20 cellular contexts compared by ENCODE assay signal in the genomic region with DNA sequence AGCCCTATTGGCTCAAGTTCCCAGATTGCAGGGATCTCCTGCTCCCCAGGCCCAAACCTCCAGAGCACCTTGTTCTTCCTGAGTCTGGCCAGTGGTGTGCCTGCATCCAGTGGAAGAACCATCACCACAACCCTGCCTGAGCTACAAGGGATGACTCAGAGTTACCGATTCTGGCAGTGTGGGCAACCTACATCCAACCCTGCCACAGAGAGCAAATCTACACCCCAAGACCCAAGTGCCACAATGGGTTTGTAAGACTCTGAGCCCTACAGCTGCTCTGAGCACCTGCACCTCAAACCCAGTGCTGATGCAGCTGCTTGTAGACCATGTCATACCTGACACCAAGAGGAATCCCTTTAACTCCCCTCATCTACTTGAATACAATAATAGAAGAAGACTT.
"Had no signal": no experiment of that assay in that cellular context is flagged by ENCODE, and none has a peak within 500 bp of the region (broad histone marks: within the 10 kb centered on the region; RNA-seq: fewer than 3 reads in every experiment).

No MANE protein-coding gene starts in this region.

- H3K9me3 ChIP-seq: adrenal gland, ascending aorta, neutrophil, pancreas, tibial artery had no signal

- H3K27ac ChIP-seq: adrenal gland, ascending aorta, brain microvascular endothelial cell, neutrophil, pancreas, tibial artery had no signal

- H3K4me1 ChIP-seq: adrenal gland, ascending aorta, pancreas had no signal

- H3K9me3 Mint-ChIP-seq: dendritic cell treated with granulocyte-macrophage colony-stimulating factor and Interleukin-4, amounts not matched to agents 40 ng/mL and 50 ng/mL, for 4 days; natural killer cell treated with Interleukin-12 subunit alpha and Interleukin-12 subunit beta and Interleukin-15 and Interleukin-18, amount 100 ng/mL, for 72 hours; stimulated activated naive CD8-positive, alpha-beta T cell treated with anti-CD3 and anti-CD28 coated beads, Interleukin-15, Interleukin-2, amounts not matched to agents 100 ng/mL and 50 ng/mL, for 24 hours; T-helper 2 cell treated with Interferon-gamma antibody and Interleukin-4, amounts not matched to agents 5 μg/mL and 100 μg/mL, for 36 hours had no signal

- DNase-seq: activated CD4-positive, alpha-beta T cell treated with anti-CD3 and anti-CD28 coated beads, Interleukin-2, amount 50 U/mL, for 4 hours; activated gamma-delta T cell treated with Interleukin-2 at 50 U/mL for 16 hours; adrenal gland; brain microvascular endothelial cell; caudate nucleus; effector CD4-positive, alpha-beta T cell; foreskin fibroblast; pancreas; stimulated activated CD4-positive, alpha-beta T cell treated with anti-CD3 and anti-CD28 coated beads, Interleukin-4, amount 100 ng/mL, for 24 hours; T-cell; tibial artery had no signal

- ATAC-seq: natural killer cell treated with Interleukin-12 subunit alpha and Interleukin-12 subunit beta and Interleukin-15 and Interleukin-18, amount 100 ng/mL, for 72 hours; pancreas; right cardiac atrium; T-cell had no signal

- H3K27me3 ChIP-seq: adrenal gland, ascending aorta, brain microvascular endothelial cell, neutrophil, pancreas, tibial artery had no signal

- H3K4me1 Mint-ChIP-seq: activated naive CD4-positive, alpha-beta T cell treated with anti-CD3 and anti-CD28 coated beads, Interleukin-2, amount 50 U/mL, for 24 hours; T-cell had no signal

- H3K27ac Mint-ChIP-seq: activated naive CD4-positive, alpha-beta T cell treated with anti-CD3 and anti-CD28 coated beads, Interleukin-2, amount 50 U/mL, for 24 hours; dendritic cell treated with granulocyte-macrophage colony-stimulating factor and Interleukin-4, amounts not matched to agents 40 ng/mL and 50 ng/mL, for 4 days; natural killer cell treated with Interleukin-12 subunit alpha and Interleukin-12 subunit beta and Interleukin-15 and Interleukin-18, amount 100 ng/mL, for 72 hours; stimulated activated naive CD8-positive, alpha-beta T cell treated with anti-CD3 and anti-CD28 coated beads, Interleukin-15, Interleukin-2, amounts not matched to agents 100 ng/mL and 50 ng/mL, for 24 hours; T-cell; T-helper 2 cell treated with Interferon-gamma antibody and Interleukin-4, amounts not matched to agents 5 μg/mL and 100 μg/mL, for 36 hours had no signal

- H3K36me3 Mint-ChIP-seq: natural killer cell treated with Interleukin-12 subunit alpha and Interleukin-12 subunit beta and Interleukin-15 and Interleukin-18, amount 100 ng/mL, for 72 hours had no signal

- H3K27me3 Mint-ChIP-seq: dendritic cell treated with granulocyte-macrophage colony-stimulating factor and Interleukin-4, amounts not matched to agents 40 ng/mL and 50 ng/mL, for 4 days had no signal

- H3K4me3 ChIP-seq: adrenal gland, ascending aorta, lung, pancreas, tibial artery had no signal

- H3K4me3 Mint-ChIP-seq: activated naive CD4-positive, alpha-beta T cell treated with anti-CD3 and anti-CD28 coated beads, Interleukin-2, amount 50 U/mL, for 24 hours; dendritic cell treated with granulocyte-macrophage colony-stimulating factor and Interleukin-4, amounts not matched to agents 40 ng/mL and 50 ng/mL, for 4 days; natural killer cell treated with Interleukin-12 subunit alpha and Interleukin-12 subunit beta and Interleukin-15 and Interleukin-18, amount 100 ng/mL, for 72 hours; stimulated activated naive CD8-positive, alpha-beta T cell treated with anti-CD3 and anti-CD28 coated beads, Interleukin-15, Interleukin-2, amounts not matched to agents 100 ng/mL and 50 ng/mL, for 24 hours; T-cell; T-helper 2 cell treated with Interferon-gamma antibody and Interleukin-4, amounts not matched to agents 5 μg/mL and 100 μg/mL, for 36 hours had no signal

- H3K36me3 ChIP-seq: adrenal gland, brain microvascular endothelial cell, neutrophil, pancreas had no signal
